8 cellular contexts compared by ENCODE assay signal in genomic region chr10:32056136-32057040, GRCh38. TPM values are rescaled to one million over a fixed set of nuclear protein-coding genes. Genes with fewer than 3 reads are reported as not detected.
DNase-seq lines count a peak whose midpoint lies in the region; ATAC-seq and TF ChIP-seq lines count a peak whose summit lies in the region.

Gene KIF5B (minus strand): TSS chr10:32056425. CDS start chr10:32055973, 452 bp downstream.

- no CpG with 5 or more reads among the region's 63 CpGs for WGBS in trophoblast cell (ENCODE audit: extremely low coverage, insufficient coverage, insufficient read length)

- peak within 1 kb of the TSS; percentile 76 for H3K4me2 ChIP-seq in trophoblast cell (ENCODE audit: low read length)

- peak within 1 kb of the TSS; percentile 99 for H3K9ac ChIP-seq in trophoblast cell (ENCODE audit: low read length)

- peak within 1 kb of the TSS; percentile 95 for H3K27ac ChIP-seq in trophoblast cell (ENCODE audit: low read depth, low read length)
- H3K27ac ChIP-seq in tibial artery = peak within 1 kb of the TSS; percentile 97 to 99

- TF ChIP-seq CTCF in GM12875 (IDR thresholded peaks at IDR 0.05; ENCODE audit: borderline replicate concordance, insufficient read depth, low read depth, low read length) (no peak), tibial artery (IDR thresholded peaks at IDR 0.05) (no peak)

- H2AK5ac ChIP-seq in trophoblast cell (ENCODE audit: low read length) = peak within 1 kb of the TSS; percentile 97

- peak within 1 kb of the TSS; percentile 98 for H2BK120ac ChIP-seq in trophoblast cell (ENCODE audit: insufficient read depth, low read length, poor library complexity)

- peak within 1 kb of the TSS; percentile 100 for H3K14ac ChIP-seq in trophoblast cell (ENCODE audit: low read length)

- H2BK5ac ChIP-seq in trophoblast cell (ENCODE audit: low read depth, low read length, poor library complexity) = peak within 1 kb of the TSS; percentile 99

- H3K4me1 ChIP-seq in trophoblast cell (ENCODE audit: control insufficient read depth in 1 of 2, insufficient read depth in 2 of 2, low read length in 2 of 2) (peaks cover 2 to 7% of the 10 kb centered on the region in 2 experiments), tibial artery (peaks cover 0 to 26% (median 5%) of the 10 kb centered on the region in 4 donors)

- no peaks in the 10 kb centered on the region for H3K36me3 ChIP-seq in trophoblast cell (ENCODE audit: control insufficient read depth in 1 of 2, insufficient read depth in 2 of 2, low read length in 2 of 2)
- no peaks in the 10 kb centered on the region for H3K36me3 ChIP-seq in tibial artery

- peak within 1 kb of the TSS; percentile 100 for H3K4ac ChIP-seq in trophoblast cell (ENCODE audit: low read depth, low read length)

- H3K9me3 Mint-ChIP-seq in activated naive CD8-positive, alpha-beta T cell treated with anti-CD3 and anti-CD28 coated beads, Interleukin-2, amount 50 U/mL, for 24 hours = no peaks in the 10 kb centered on the region

- H3K4me3 ChIP-seq in GM12875 (ENCODE audit: low read depth, low read length) = peak within 1 kb of the TSS; percentile 94
- peak within 1 kb of the TSS; percentile 97 for H3K4me3 ChIP-seq in trophoblast cell (ENCODE audit: low read depth, low read length)
- H3K4me3 ChIP-seq in tibial artery = peak within 1 kb of the TSS; percentile 81 to 99

- peak within 1 kb of the TSS; percentile 93 for H3K4me3 Mint-ChIP-seq in activated naive CD8-positive, alpha-beta T cell treated with anti-CD3 and anti-CD28 coated beads, Interleukin-2, amount 50 U/mL, for 24 hours

- H3K9me3 ChIP-seq in trophoblast cell (ENCODE audit: insufficient read depth, low read depth, low read length) = no peaks in the 10 kb centered on the region
- H3K9me3 ChIP-seq in tibial artery = no peaks in the 10 kb centered on the region

- H3K4me1 Mint-ChIP-seq in activated naive CD8-positive, alpha-beta T cell treated with anti-CD3 and anti-CD28 coated beads, Interleukin-2, amount 50 U/mL, for 24 hours = peaks cover 39% of the 10 kb centered on the region

- peak; percentile 65 for DNase-seq in NCI-H1105 treated with DMSO at 0.1 percent for 48 hours (lab: John Stamatoyannopoulos, UW)
- peak; percentile 72 for DNase-seq in T follicular helper cell (ENCODE audit: low read depth)
- DNase-seq in activated naive CD8-positive, alpha-beta T cell treated with anti-CD3 and anti-CD28 coated beads, Interleukin-2, amount 50 U/mL, for 24 hours = peak; percentile 91
- peak; percentile 94 for DNase-seq in Right ventricle myocardium superior
- peak; percentile 84 to 92 for DNase-seq in trophoblast cell
- DNase-seq in tibial artery = peak; percentile 81 to 92

- H2AFZ ChIP-seq in trophoblast cell (ENCODE audit: insufficient read depth, low read length, poor library complexity) = peak within 1 kb of the TSS; percentile 99

- H3K23ac ChIP-seq in trophoblast cell (ENCODE audit: low read length) = no peak within 1 kb of the TSS

- peak within 1 kb of the TSS; percentile 96 for H4K12ac ChIP-seq in trophoblast cell (ENCODE audit: low read depth, low read length)

- H3K27ac Mint-ChIP-seq in activated naive CD8-positive, alpha-beta T cell treated with anti-CD3 and anti-CD28 coated beads, Interleukin-2, amount 50 U/mL, for 24 hours = peak within 1 kb of the TSS; percentile 89

- H3K36me3 Mint-ChIP-seq in activated naive CD8-positive, alpha-beta T cell treated with anti-CD3 and anti-CD28 coated beads, Interleukin-2, amount 50 U/mL, for 24 hours (ENCODE audit: low read depth) = peaks cover 15% of the 10 kb centered on the region

- H3K27me3 ChIP-seq in trophoblast cell (ENCODE audit: insufficient read depth, low read length) (no peaks in the 10 kb centered on the region), tibial artery (no peaks in the 10 kb centered on the region)

- intact Hi-C loops in Right ventricle myocardium superior (cut with DNase I) (loop anchor here (10.0 kb wide), 1 partner anchor 88 kb away; no protein-coding TSS in a partner anchor), tibial artery (cut with DNase I; ENCODE audit: low total_unique reads) (loop anchor here (10.0 kb wide), 1 partner anchor 288 kb away; the partner anchor contains the start of gene EPC1)

- H3K79me2 ChIP-seq in trophoblast cell (ENCODE audit: control insufficient read depth, insufficient read depth, low read length, poor library complexity) = peaks cover 14% of the 10 kb centered on the region

- peak; percentile 87 for ATAC-seq in HG02642 (IDR thresholded peaks at IDR 0.05; ENCODE audit: poor library complexity, unreplicated experiment)
- ATAC-seq in activated naive CD8-positive, alpha-beta T cell treated with anti-CD3 and anti-CD28 coated beads, Interleukin-2, amount 50 U/mL, for 24 hours = peak; percentile 91
- peak; percentile 97 for ATAC-seq in Right ventricle myocardium superior (ENCODE audit: poor library complexity)

- peak within 1 kb of the TSS; percentile 100 for H3K18ac ChIP-seq in trophoblast cell (ENCODE audit: low read length)

- peaks cover 11% of the 10 kb centered on the region for H3K79me1 ChIP-seq in trophoblast cell (ENCODE audit: low read length)

- peak within 1 kb of the TSS; percentile 61 for H2BK12ac ChIP-seq in trophoblast cell (ENCODE audit: low read length)

- H4K91ac ChIP-seq in trophoblast cell (ENCODE audit: low read depth, low read length) = peak within 1 kb of the TSS; percentile 98

- H3K27me3 Mint-ChIP-seq in activated naive CD8-positive, alpha-beta T cell treated with anti-CD3 and anti-CD28 coated beads, Interleukin-2, amount 50 U/mL, for 24 hours = no peaks in the 10 kb centered on the region

- H4K8ac ChIP-seq in trophoblast cell (ENCODE audit: low read depth, low read length) = peak within 1 kb of the TSS; percentile 100

RNA-seq across cellular contexts. Expression of gene KIF5B, which starts in this region (rescaled TPM):
- total RNA-seq in Right ventricle myocardium superior = 133 TPM
- polyA plus RNA-seq in trophoblast cell (2013) = 99.0 and 102 TPM in 2 replicates

Comparison
In these comparisons a context has a peak if more than half of its experiments do, and no peak if none do; other contexts are left out.
1. Peak in every context shown above with its lines: DNase-seq, ATAC-seq, H3K4me3 ChIP-seq and H3K27ac ChIP-seq.